In genomic region chr15:90228960-90229359, GRCh38 we compare ENCODE assay signal across 4 cellular contexts.
DNase-seq lines count a peak whose midpoint lies in the region; TF ChIP-seq lines count a peak whose summit lies in the region.
"Had no signal": no experiment of that assay in that cellular context is flagged by ENCODE, and none has a peak within 500 bp of the region (broad histone marks: within the 10 kb centered on the region; RNA-seq: fewer than 3 reads in every experiment).

No MANE protein-coding gene starts in this region.

- TF ChIP-seq CTCF in C4-2B (conservative IDR thresholded peaks at IDR 0.05): no peak

- no peak for DNase-seq in NCI-H2081 treated with DMSO at 0.1 percent for 48 hours (lab: John Stamatoyannopoulos, UW)
- DNase-seq: activated CD4-positive, alpha-beta T cell treated with anti-CD3 and anti-CD28 coated beads, Interleukin-2, amount 50 U/mL, for 1 hour; NCI-H526 had no signal

- H3K27ac ChIP-seq in C4-2B: peak overlapping the region; percentile 94
